ENCODE assay signal across 1 cellular context in genomic region chr13:33642374-33643065, GRCh38.
TF ChIP-seq lines count a peak whose summit lies in the region.

No MANE protein-coding gene starts in this region.

TF ChIP-seq in HepG2, 621 proteins besides CTCF, POLR2A, EP300 and RAD21 (continued from another document and continues in another):
- TF ChIP-seq ZNF407 (CRISPR knock-in tag; IDR thresholded peaks at IDR 0.05; ENCODE audit: not compliant biosample characterization) (no peak), NRL (CRISPR knock-in tag; IDR thresholded peaks at IDR 0.05; ENCODE audit: borderline replicate concordance) (no peak), ZNF7 (CRISPR knock-in tag; IDR thresholded peaks at IDR 0.05) (no peak), TCF12 (IDR thresholded peaks at IDR 0.05) (no peak), TCF12 (CRISPR knock-in tag; IDR thresholded peaks at IDR 0.05) (peak; percentile 92), ZKSCAN1 (IDR thresholded peaks at IDR 0.05; ENCODE audit: low read length) (peak; percentile 82), ZBTB10 (CRISPR knock-in tag; IDR thresholded peaks at IDR 0.05; ENCODE audit: borderline replicate concordance) (no peak), ZNF749 (CRISPR knock-in tag; IDR thresholded peaks at IDR 0.05; ENCODE audit: borderline replicate concordance) (no peak), CCDC6 (CRISPR knock-in tag; IDR thresholded peaks at IDR 0.05) (peak; percentile 59; the same call in 1 of the 2 replicates), ZNF776 (CRISPR knock-in tag; IDR thresholded peaks at IDR 0.05) (0 out of 2 replicates have a peak, but pooled peaks have one; percentile 40), ZMYM3 (CRISPR knock-in tag; IDR thresholded peaks at IDR 0.05) (peak; percentile 41; the same call in 1 of the 2 replicates), SMARCE1 (IDR thresholded peaks at IDR 0.05; ENCODE audit: borderline replicate concordance) (no peak), ZNF335 (CRISPR knock-in tag; IDR thresholded peaks at IDR 0.05) (no peak), ZNF138 (CRISPR knock-in tag; IDR thresholded peaks at IDR 0.05; ENCODE audit: low read depth) (no peak), ZNF292 (CRISPR knock-in tag; IDR thresholded peaks at IDR 0.05; ENCODE audit: borderline replicate concordance, low read depth) (peak; percentile 84; the same call in 1 of the 2 replicates), NR1H2 (CRISPR knock-in tag; IDR thresholded peaks at IDR 0.05; ENCODE audit: borderline replicate concordance, low read depth) (no peak), ZNF143 (CRISPR knock-in tag; IDR thresholded peaks at IDR 0.05) (peak; percentile 75), HDAC1 (CRISPR knock-in tag; IDR thresholded peaks at IDR 0.05) (peak; percentile 73; the same call in 1 of the 2 replicates), SALL1 (CRISPR knock-in tag; IDR thresholded peaks at IDR 0.05) (peak; percentile 81), GMEB1 (CRISPR knock-in tag; IDR thresholded peaks at IDR 0.05; ENCODE audit: borderline replicate concordance) (peak; percentile 40; the same call in 1 of the 2 replicates), AHDC1 (CRISPR knock-in tag; IDR thresholded peaks at IDR 0.05; ENCODE audit: borderline replicate concordance) (peak; percentile 93), MLX (CRISPR knock-in tag; IDR thresholded peaks at IDR 0.05) (peak; percentile 71), MTF1 (CRISPR knock-in tag; IDR thresholded peaks at IDR 0.05) (no peak), HNF4A (CRISPR knock-in tag; IDR thresholded peaks at IDR 0.05) (peak; percentile 88), ZNF33A (CRISPR knock-in tag; IDR thresholded peaks at IDR 0.05; ENCODE audit: borderline replicate concordance) (no peak), NKX3-1 (CRISPR knock-in tag; IDR thresholded peaks at IDR 0.05) (no peak), KMT2A (CRISPR knock-in tag; IDR thresholded peaks at IDR 0.05) (peak; percentile 63; the same call in 1 of the 2 replicates), STAG1 (CRISPR knock-in tag; IDR thresholded peaks at IDR 0.05) (no peak; the same call in 1 of the 2 replicates), SIX4 (CRISPR knock-in tag; IDR thresholded peaks at IDR 0.05) (peak; percentile 54; the same call in 1 of the 2 replicates), KAT8 (CRISPR knock-in tag; IDR thresholded peaks at IDR 0.05) (no peak; the same call in 1 of the 2 replicates), CEBPB (IDR thresholded peaks at IDR 0.05; ENCODE audit: borderline replicate concordance, low read depth, low read length) (peak; percentile 100), BRCA1 (CRISPR knock-in tag; IDR thresholded peaks at IDR 0.05) (no peak), ZNF205 (CRISPR knock-in tag; IDR thresholded peaks at IDR 0.05) (0 out of 2 replicates have a peak, but pooled peaks have one; percentile 33), ZNF766 (CRISPR knock-in tag; IDR thresholded peaks at IDR 0.05; ENCODE audit: borderline replicate concordance) (no peak), THAP11 (CRISPR knock-in tag; IDR thresholded peaks at IDR 0.05) (peak; percentile 60; the same call in 1 of the 2 replicates)
- TF ChIP-seq, protein P1, sequence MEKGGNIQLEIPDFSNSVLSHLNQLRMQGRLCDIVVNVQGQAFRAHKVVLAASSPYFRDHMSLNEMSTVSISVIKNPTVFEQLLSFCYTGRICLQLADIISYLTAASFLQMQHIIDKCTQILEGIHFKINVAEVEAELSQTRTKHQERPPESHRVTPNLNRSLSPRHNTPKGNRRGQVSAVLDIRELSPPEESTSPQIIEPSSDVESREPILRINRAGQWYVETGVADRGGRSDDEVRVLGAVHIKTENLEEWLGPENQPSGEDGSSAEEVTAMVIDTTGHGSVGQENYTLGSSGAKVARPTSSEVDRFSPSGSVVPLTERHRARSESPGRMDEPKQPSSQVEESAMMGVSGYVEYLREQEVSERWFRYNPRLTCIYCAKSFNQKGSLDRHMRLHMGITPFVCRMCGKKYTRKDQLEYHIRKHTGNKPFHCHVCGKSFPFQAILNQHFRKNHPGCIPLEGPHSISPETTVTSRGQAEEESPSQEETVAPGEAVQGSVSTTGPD (CRISPR knock-in tag; IDR thresholded peaks at IDR 0.05), result 0 out of 2 replicates have a peak, but pooled peaks have one; percentile 33
- TF ChIP-seq, protein P2, sequence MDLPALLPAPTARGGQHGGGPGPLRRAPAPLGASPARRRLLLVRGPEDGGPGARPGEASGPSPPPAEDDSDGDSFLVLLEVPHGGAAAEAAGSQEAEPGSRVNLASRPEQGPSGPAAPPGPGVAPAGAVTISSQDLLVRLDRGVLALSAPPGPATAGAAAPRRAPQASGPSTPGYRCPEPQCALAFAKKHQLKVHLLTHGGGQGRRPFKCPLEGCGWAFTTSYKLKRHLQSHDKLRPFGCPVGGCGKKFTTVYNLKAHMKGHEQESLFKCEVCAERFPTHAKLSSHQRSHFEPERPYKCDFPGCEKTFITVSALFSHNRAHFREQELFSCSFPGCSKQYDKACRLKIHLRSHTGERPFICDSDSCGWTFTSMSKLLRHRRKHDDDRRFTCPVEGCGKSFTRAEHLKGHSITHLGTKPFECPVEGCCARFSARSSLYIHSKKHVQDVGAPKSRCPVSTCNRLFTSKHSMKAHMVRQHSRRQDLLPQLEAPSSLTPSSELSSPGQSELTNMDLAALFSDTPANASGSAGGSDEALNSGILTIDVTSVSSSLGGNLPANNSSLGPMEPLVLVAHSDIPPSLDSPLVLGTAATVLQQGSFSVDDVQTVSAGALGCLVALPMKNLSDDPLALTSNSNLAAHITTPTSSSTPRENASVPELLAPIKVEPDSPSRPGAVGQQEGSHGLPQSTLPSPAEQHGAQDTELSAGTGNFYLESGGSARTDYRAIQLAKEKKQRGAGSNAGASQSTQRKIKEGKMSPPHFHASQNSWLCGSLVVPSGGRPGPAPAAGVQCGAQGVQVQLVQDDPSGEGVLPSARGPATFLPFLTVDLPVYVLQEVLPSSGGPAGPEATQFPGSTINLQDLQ (CRISPR knock-in tag; IDR thresholded peaks at IDR 0.05), result peak; percentile 79; the same call in 1 of the 2 replicates
